In the genomic region with DNA sequence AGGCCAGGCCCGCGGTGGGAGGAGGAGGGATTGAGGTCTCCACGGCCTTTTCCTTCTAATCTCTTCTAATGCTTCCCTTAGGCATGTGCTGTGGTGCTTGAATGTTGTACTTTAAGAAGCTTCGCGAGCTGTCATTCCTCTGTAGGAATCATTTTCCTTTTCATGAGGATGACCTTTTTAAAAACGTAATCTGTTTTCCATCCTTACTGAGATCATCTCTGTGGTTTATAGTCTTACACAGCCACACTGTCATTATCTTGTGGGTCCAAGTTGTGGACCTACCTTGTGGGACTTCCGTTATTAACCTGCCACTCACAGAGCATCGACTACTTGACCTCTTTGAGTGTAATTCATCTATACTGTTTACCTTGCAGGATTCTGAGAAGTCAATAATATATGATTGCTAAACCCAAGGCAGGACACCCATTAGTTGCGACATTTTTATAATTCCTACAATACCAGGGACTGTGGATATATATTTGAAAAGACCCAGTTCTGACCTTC, we compare ENCODE assay signal across 1 cellular context.
TF ChIP-seq lines count a peak whose summit lies in the region.

No MANE protein-coding gene starts in this region.

TF ChIP-seq in K562, 482 proteins besides CTCF, POLR2A, EP300 and RAD21:
- TF ChIP-seq HMG20B (CRISPR knock-in tag; IDR thresholded peaks at IDR 0.05) (no peak), ADNP (tag; IDR thresholded peaks at IDR 0.05) (no peak)
